In genomic region chr14:89728964-89729363, GRCh38 we compare ENCODE assay signal across 1 cellular context.
TF ChIP-seq lines count a peak whose summit lies in the region.

No MANE protein-coding gene starts in this region.

TF ChIP-seq in GM23338, 12 proteins besides CTCF, POLR2A, EP300 and RAD21 (continued from another document):
- no peak for TF ChIP-seq REST (IDR thresholded peaks at IDR 0.05; ENCODE audit: unreplicated experiment)
- no peak for TF ChIP-seq ETS1 (IDR thresholded peaks at IDR 0.05)
- no peak for TF ChIP-seq NANOG (IDR thresholded peaks at IDR 0.05; ENCODE audit: borderline replicate concordance)
- no peak for TF ChIP-seq CREB1 (CRISPR knock-in tag; IDR thresholded peaks at IDR 0.05; ENCODE audit: low read depth)
- no peak for TF ChIP-seq ZNF331 (CRISPR knock-in tag; IDR thresholded peaks at IDR 0.05; ENCODE audit: low read depth)
- no peak for TF ChIP-seq ZNF114 (CRISPR knock-in tag; IDR thresholded peaks at IDR 0.05)
TF ChIP-seq in GM23338: peak in this region for 0.
